In genomic region chr4:150126880-150127236, GRCh38 we compare ENCODE assay signal across 11 cellular contexts. TPM values are rescaled to one million over a fixed set of nuclear protein-coding genes. Genes with fewer than 3 reads are reported as not detected.
DNase-seq lines count a peak whose midpoint lies in the region; ATAC-seq, FAIRE-seq and TF ChIP-seq lines count a peak whose summit lies in the region.
"Had no signal": no experiment of that assay in that cellular context is flagged by ENCODE, and none has a peak within 500 bp of the region (broad histone marks: within the 10 kb centered on the region; RNA-seq: fewer than 3 reads in every experiment).

No MANE protein-coding gene starts in this region.

- H3K14ac ChIP-seq in mesenchymal stem cell (ENCODE audit: low read length in 2 of 2) = no peak overlapping the region

- H3K27ac ChIP-seq in mesenchymal stem cell (ENCODE audit: low read length, poor library complexity, severe bottlenecking) = no peak overlapping the region
- H3K27ac ChIP-seq in upper lobe of right lung = no peak overlapping the region

- H3K36me3 ChIP-seq in mesenchymal stem cell (ENCODE audit: control insufficient read depth in 1 of 2, insufficient read depth in 2 of 2, low read depth in 1 of 2, low read length in 2 of 2) = no peaks in the 10 kb centered on the region
- no peaks in the 10 kb centered on the region for H3K36me3 ChIP-seq in upper lobe of right lung

- peak overlapping the region; percentile 15 for H3K9ac ChIP-seq in mesenchymal stem cell (ENCODE audit: low read length)

- ATAC-seq in GM18519 (IDR thresholded peaks at IDR 0.05; ENCODE audit: low FRiP score, unreplicated experiment) (peak; percentile 82), HG02763 (IDR thresholded peaks at IDR 0.05; ENCODE audit: unreplicated experiment) (peak; percentile 58), upper lobe of right lung (no peak)

- TF ChIP-seq CTCF in upper lobe of right lung (IDR thresholded peaks at IDR 0.05) = no peak

- H2BK120ac ChIP-seq in mesenchymal stem cell (ENCODE audit: low read depth, low read length) = no peak overlapping the region

- H3K4me3 ChIP-seq in mesenchymal stem cell (ENCODE audit: insufficient read depth in 1 of 2, low read depth in 1 of 2, low read length in 2 of 2) (peak overlapping the region in 1 of 2 experiments; percentile 3), upper lobe of right lung (no peak overlapping the region)

- H3K18ac ChIP-seq in mesenchymal stem cell (ENCODE audit: low read depth in 1 of 2, low read length in 2 of 2) = no peak overlapping the region

- H4K91ac ChIP-seq in mesenchymal stem cell (ENCODE audit: low read length) = no peak overlapping the region

- TF ChIP-seq POLR2A in GM12892 (IDR thresholded peaks at IDR 0.05; ENCODE audit: low read depth, low read length) = no peak

- H2BK12ac ChIP-seq in mesenchymal stem cell (ENCODE audit: low read length in 2 of 2) = no peak overlapping the region

- WGBS in mesenchymal stem cell = 0% methylated on average over 1 of the region's 1 CpG

- no peak overlapping the region for H2AK5ac ChIP-seq in mesenchymal stem cell (ENCODE audit: low read length, severe bottlenecking)

- H3K9me3 ChIP-seq in mesenchymal stem cell (ENCODE audit: control insufficient read depth, low read length) (no peaks in the 10 kb centered on the region), upper lobe of right lung (no peaks in the 10 kb centered on the region)

- peaks cover 19% of the 10 kb centered on the region for H3K79me1 ChIP-seq in mesenchymal stem cell (replicated peaks; ENCODE audit: low read length, poor library complexity, severe bottlenecking)

- no peak overlapping the region for H2BK5ac ChIP-seq in mesenchymal stem cell (ENCODE audit: low read depth, low read length, poor library complexity, severe bottlenecking)

- intact Hi-C loops in upper lobe of right lung (cut with DNase I) = no loop called here

- DNase-seq in RKO (ENCODE audit: low spot score) (peak; percentile 6), mesenchymal stem cell (peak; percentile 46), NCI-H2227 treated with DMSO at 0.1 percent for 48 hours (lab: John Stamatoyannopoulos, UW) (no peak), T1000 (lab: John Stamatoyannopoulos, UW) (no peak), upper lobe of right lung (no peak), GM12892 (ENCODE audit: insufficient read length) (no peak)
- DNase-seq: NCI-H2171 had no signal

- peaks cover 2% of the 10 kb centered on the region for H3K4me1 ChIP-seq in mesenchymal stem cell (ENCODE audit: control insufficient read depth, insufficient read depth, low read depth, low read length)
- H3K4me1 ChIP-seq in upper lobe of right lung = peaks cover 6% of the 10 kb centered on the region

- H4K8ac ChIP-seq in mesenchymal stem cell (ENCODE audit: low read length) = no peak overlapping the region

- H3K27me3 ChIP-seq in mesenchymal stem cell (ENCODE audit: control insufficient read depth in 1 of 2, insufficient read depth in 1 of 2, low read length in 2 of 2) (no peaks in the 10 kb centered on the region), upper lobe of right lung (no peaks in the 10 kb centered on the region)

- no peak overlapping the region for H3K4me2 ChIP-seq in mesenchymal stem cell (ENCODE audit: low read length, poor library complexity, severe bottlenecking)

- H2AFZ ChIP-seq in mesenchymal stem cell (ENCODE audit: low read depth, low read length) = no peak overlapping the region

- no peak overlapping the region for H3K23ac ChIP-seq in mesenchymal stem cell (ENCODE audit: low read length in 2 of 2)

- no peak for FAIRE-seq in GM12892 (lab: Jason Lieb, UNC)
- FAIRE-seq: G401.6 had no signal

- H2BK15ac ChIP-seq in mesenchymal stem cell (ENCODE audit: low read depth, poor library complexity, severe bottlenecking) = no peak overlapping the region

- H3K4ac ChIP-seq in mesenchymal stem cell (ENCODE audit: low read depth in 1 of 2, low read length in 2 of 2) = no peak overlapping the region

RNA-seq across cellular contexts. Expression of gene DCLK2, which starts 48.6 kb away (rescaled TPM):
- polyA plus RNA-seq in mesenchymal stem cell (2013, experiment 1 of 2) = 11.5 TPM
- polyA plus RNA-seq in mesenchymal stem cell (2013, experiment 2 of 2) = 11.2 TPM
- total RNA-seq in upper lobe of right lung = 4.9 TPM
- polyA plus RNA-seq in GM12892 (2012; ENCODE audit: missing spikeins) = not detected
- total RNA-seq: activated naive CD4-positive, alpha-beta T cell treated with anti-CD3 and anti-CD28 coated beads, Interleukin-2, amount 50 U/mL, for 72 hours had no signal

Comparison
In these comparisons a context has a peak if more than half of its experiments do, and no peak if none do; other contexts are left out.
1. DNase-seq: peak in RKO (single experiment) and mesenchymal stem cell (single experiment); none in NCI-H2227 treated with DMSO at 0.1 percent for 48 hours (single experiment), T1000 (single experiment), upper lobe of right lung (single experiment) and GM12892 (single experiment).